14 cellular contexts compared by ENCODE assay signal in genomic region chr6:38185752-38186151, GRCh38.
A peak's percentile ranks its signal among the peaks of the same experiment; 100 is the strongest.
DNase-seq lines count a peak whose midpoint lies in the region; ATAC-seq and TF ChIP-seq lines count a peak whose summit lies in the region.
"Had no signal": no experiment of that assay in that cellular context is flagged by ENCODE, and none has a peak within 500 bp of the region (broad histone marks: within the 10 kb centered on the region; RNA-seq: fewer than 3 reads in every experiment).

No MANE protein-coding gene starts in this region.

- no peaks in the 10 kb centered on the region for H3K36me3 ChIP-seq in GM23338 (ENCODE audit: insufficient read depth)
- H3K36me3 ChIP-seq: BLaER1, HAP-1 had no signal

- H3K27me3 ChIP-seq in GM23338 (ENCODE audit: insufficient read depth), result no peaks in the 10 kb centered on the region
- H3K27me3 ChIP-seq: BLaER1 had no signal

- no peaks in the 10 kb centered on the region for H4K20me1 ChIP-seq in GM23338 (replicated peaks; ENCODE audit: insufficient read depth)
- H4K20me1 ChIP-seq: BLaER1 had no signal

- ATAC-seq in activated CD8-positive, alpha-beta memory T cell treated with anti-CD3 and anti-CD28 coated beads, Interleukin-2, amount 10 ng/mL, durations not matched to agents 7 days and 5 days, result no peak
- ATAC-seq in GM23338 (no peak), HG03280 (IDR thresholded peaks at IDR 0.05; ENCODE audit: unreplicated experiment) (no peak)
- ATAC-seq: HepG2 had no signal

- no peaks in the 10 kb centered on the region for H3K36me3 Mint-ChIP-seq in activated CD8-positive, alpha-beta memory T cell treated with anti-CD3 and anti-CD28 coated beads, Interleukin-2, amount 10 ng/mL, durations not matched to agents 7 days and 5 days
- H3K36me3 Mint-ChIP-seq in osteocyte (ENCODE audit: unreplicated experiment), result peaks cover 1% of the 10 kb centered on the region
- no peaks in the 10 kb centered on the region for H3K36me3 Mint-ChIP-seq in GM23338 (ENCODE audit: low read depth)

- peak; percentile 31 for DNase-seq in activated CD8-positive, alpha-beta memory T cell treated with anti-CD3 and anti-CD28 coated beads, Interleukin-2, amount 10 ng/mL, durations not matched to agents 7 days and 5 days
- no peak for DNase-seq in activated CD8-positive, alpha-beta memory T cell treated with anti-CD3 and anti-CD28 coated beads, Interleukin-2, amount 50 U/mL, for 48 hours
- no peak for DNase-seq in caudate nucleus (lab: John Stamatoyannopoulos, UW)
- DNase-seq in osteocyte (ENCODE audit: extremely low spot score, unreplicated experiment), result peak; percentile 56
- DNase-seq in DMS53 treated with DMSO at 0.1 percent for 48 hours (lab: John Stamatoyannopoulos, UW; ENCODE audit: unreplicated experiment), result no peak
- no peak for DNase-seq in GM23338 (ENCODE audit: low spot score)
- DNase-seq: 8988T, AML-193, DMS79 treated with DMSO at 0.1 percent for 48 hours, EL had no signal

- no peaks in the 10 kb centered on the region for H3K9me3 Mint-ChIP-seq in activated CD8-positive, alpha-beta memory T cell treated with anti-CD3 and anti-CD28 coated beads, Interleukin-2, amount 10 ng/mL, durations not matched to agents 7 days and 5 days (ENCODE audit: low read depth)
- no peaks in the 10 kb centered on the region for H3K9me3 Mint-ChIP-seq in osteocyte (ENCODE audit: unreplicated experiment)
- H3K9me3 Mint-ChIP-seq in GM23338, result no peaks in the 10 kb centered on the region

- no peaks in the 10 kb centered on the region for H3K27me3 Mint-ChIP-seq in activated CD8-positive, alpha-beta memory T cell treated with anti-CD3 and anti-CD28 coated beads, Interleukin-2, amount 10 ng/mL, durations not matched to agents 7 days and 5 days
- H3K27me3 Mint-ChIP-seq in osteocyte (ENCODE audit: unreplicated experiment) (no peaks in the 10 kb centered on the region), GM23338 (ENCODE audit: insufficient read depth, low read depth, poor library complexity) (peaks cover 9% of the 10 kb centered on the region)

- peak overlapping the region; percentile 46 for H3K27ac ChIP-seq in caudate nucleus (ENCODE audit: low read depth, low read length)
- no peak overlapping the region for H3K27ac ChIP-seq in GM23338 (ENCODE audit: low read depth)
- H3K27ac ChIP-seq: BLaER1 had no signal

- H3K79me2 ChIP-seq in GM23338 (replicated peaks; ENCODE audit: insufficient read depth), result no peaks in the 10 kb centered on the region

- CTCF ChIA-PET in activated CD8-positive, alpha-beta memory T cell treated with anti-CD3 and anti-CD28 coated beads, Interleukin-2, amount 10 ng/mL, durations not matched to agents 7 days and 5 days (lab: Charles Lee), result no interaction called here

- TF ChIP-seq CTCF in osteocyte (IDR thresholded peaks at IDR 0.05) (no peak), GM23338 (conservative IDR thresholded peaks at IDR 0.05; ENCODE audit: low read depth in 2 of 2) (no peak)

- no peaks in the 10 kb centered on the region for H3K9me2 ChIP-seq in GM23338 (ENCODE audit: insufficient read depth)

- H3K4me3 Mint-ChIP-seq in activated CD8-positive, alpha-beta memory T cell treated with anti-CD3 and anti-CD28 coated beads, Interleukin-2, amount 10 ng/mL, durations not matched to agents 7 days and 5 days, result no peak overlapping the region
- no peak overlapping the region for H3K4me3 Mint-ChIP-seq in osteocyte (ENCODE audit: unreplicated experiment)
- no peak overlapping the region for H3K4me3 Mint-ChIP-seq in GM23338

- H2AFZ ChIP-seq in GM23338, result no peak overlapping the region

- H3K4me1 Mint-ChIP-seq in activated CD8-positive, alpha-beta memory T cell treated with anti-CD3 and anti-CD28 coated beads, Interleukin-2, amount 10 ng/mL, durations not matched to agents 7 days and 5 days, result no peaks in the 10 kb centered on the region
- H3K4me1 Mint-ChIP-seq in osteocyte (ENCODE audit: unreplicated experiment) (no peaks in the 10 kb centered on the region), GM23338 (peaks cover 10% of the 10 kb centered on the region)

- H3K27ac Mint-ChIP-seq in activated CD8-positive, alpha-beta memory T cell treated with anti-CD3 and anti-CD28 coated beads, Interleukin-2, amount 10 ng/mL, durations not matched to agents 7 days and 5 days, result no peak overlapping the region
- H3K27ac Mint-ChIP-seq in osteocyte (ENCODE audit: unreplicated experiment) (no peak overlapping the region), GM23338 (no peak overlapping the region)

- H3F3A ChIP-seq in GM23338 (replicated peaks; ENCODE audit: low read depth), result no peaks in the 10 kb centered on the region

- H3K4me3 ChIP-seq in GM23338, result no peak overlapping the region
- H3K4me3 ChIP-seq: BLaER1, HAP-1 had no signal

- peaks cover 11% of the 10 kb centered on the region for H3K4me1 ChIP-seq in GM23338 (ENCODE audit: insufficient read depth)
- H3K4me1 ChIP-seq: BLaER1, HAP-1 had no signal

- H3K4me2 ChIP-seq in GM23338, result no peak overlapping the region
- H3K4me2 ChIP-seq: BLaER1 had no signal

TF ChIP-seq in GM23338, 12 proteins besides CTCF, POLR2A, EP300 and RAD21:
- TF ChIP-seq CREB1 (CRISPR knock-in tag; IDR thresholded peaks at IDR 0.05; ENCODE audit: low read depth) (no peak), STAT1 (IDR thresholded peaks at IDR 0.05; ENCODE audit: unreplicated experiment) (no peak), NANOG (IDR thresholded peaks at IDR 0.05; ENCODE audit: borderline replicate concordance) (no peak), ZNF331 (CRISPR knock-in tag; IDR thresholded peaks at IDR 0.05; ENCODE audit: low read depth) (no peak)

Comparison
In these comparisons a context has a peak if more than half of its experiments do, and no peak if none do; other contexts are left out.
1. DNase-seq: peak in activated CD8-positive, alpha-beta memory T cell treated with anti-CD3 and anti-CD28 coated beads, Interleukin-2, amount 10 ng/mL, durations not matched to agents 7 days and 5 days (single experiment) and osteocyte (single experiment); none in activated CD8-positive, alpha-beta memory T cell treated with anti-CD3 and anti-CD28 coated beads, Interleukin-2, amount 50 U/mL, for 48 hours (single experiment), caudate nucleus (0 of 61), DMS53 treated with DMSO at 0.1 percent for 48 hours (single experiment) and GM23338 (single experiment).